27 cellular contexts compared by ENCODE assay signal in genomic region chr5:75062925-75063531, GRCh38. TPM values are rescaled to one million over a fixed set of nuclear protein-coding genes. Genes with fewer than 3 reads are reported as not detected.
DNase-seq lines count a peak whose midpoint lies in the region; ATAC-seq and TF ChIP-seq lines count a peak whose summit lies in the region.
"Had no signal": no experiment of that assay in that cellular context is flagged by ENCODE, and none has a peak within 500 bp of the region (broad histone marks: within the 10 kb centered on the region; RNA-seq: fewer than 3 reads in every experiment).

No MANE protein-coding gene starts in this region.

- no peaks in the 10 kb centered on the region for H3K36me3 Mint-ChIP-seq in activated naive CD4-positive, alpha-beta T cell treated with anti-CD3 and anti-CD28 coated beads, Interleukin-2, amount 50 U/mL, for 24 hours
- H3K36me3 Mint-ChIP-seq: mesothelial cell of epicardium; natural killer cell treated with Interleukin-12 subunit alpha and Interleukin-12 subunit beta and Interleukin-15 and Interleukin-18, amount 100 ng/mL, for 72 hours; stimulated activated effector memory CD8-positive, alpha-beta T cell treated with anti-CD3 and anti-CD28 coated beads, Interleukin-12 subunit alpha, Interleukin-12 subunit beta, amount 100 ng/mL, for 72 hours had no signal

- peak overlapping the region; percentile 27; the same call in 1 of the 2 replicates for H2AFZ ChIP-seq in MM.1S (ENCODE audit: low read length)

- no peaks in the 10 kb centered on the region for H3K36me3 ChIP-seq in MM.1S (replicated peaks; ENCODE audit: insufficient read depth, low read length)
- H3K36me3 ChIP-seq: cardiac muscle cell had no signal

- H3K9me3 Mint-ChIP-seq in activated naive CD4-positive, alpha-beta T cell treated with anti-CD3 and anti-CD28 coated beads, Interleukin-2, amount 50 U/mL, for 24 hours, result peaks cover 5% of the 10 kb centered on the region
- H3K9me3 Mint-ChIP-seq: dendritic cell treated with granulocyte-macrophage colony-stimulating factor and Interleukin-4, amounts not matched to agents 40 ng/mL and 50 ng/mL, for 4 days; mesothelial cell of epicardium; natural killer cell treated with Interleukin-12 subunit alpha and Interleukin-12 subunit beta and Interleukin-15 and Interleukin-18, amount 100 ng/mL, for 72 hours; stimulated activated effector memory CD8-positive, alpha-beta T cell treated with anti-CD3 and anti-CD28 coated beads, Interleukin-12 subunit alpha, Interleukin-12 subunit beta, amount 100 ng/mL, for 72 hours; T-helper 1 cell treated with Interleukin-12 subunit alpha and Interleukin-12 subunit beta and Interleukin-4 antibody, amounts not matched to agents 30 μg/mL and 1 μg/mL, for 36 hours had no signal

- peak overlapping the region; percentile 30 for H3K27ac Mint-ChIP-seq in activated naive CD4-positive, alpha-beta T cell treated with anti-CD3 and anti-CD28 coated beads, Interleukin-2, amount 50 U/mL, for 24 hours
- H3K27ac Mint-ChIP-seq: activated CD4-positive, alpha-beta T cell treated with anti-CD3 and anti-CD28 coated beads, Interleukin-2, amount 10 ng/mL, durations not matched to agents 7 days and 5 days; dendritic cell treated with granulocyte-macrophage colony-stimulating factor and Interleukin-4, amounts not matched to agents 40 ng/mL and 50 ng/mL, for 4 days; mesothelial cell of epicardium; natural killer cell treated with Interleukin-12 subunit alpha and Interleukin-12 subunit beta and Interleukin-15 and Interleukin-18, amount 100 ng/mL, for 72 hours; stimulated activated effector memory CD8-positive, alpha-beta T cell treated with anti-CD3 and anti-CD28 coated beads, Interleukin-12 subunit alpha, Interleukin-12 subunit beta, amount 100 ng/mL, for 72 hours; T-helper 1 cell treated with Interleukin-12 subunit alpha and Interleukin-12 subunit beta and Interleukin-4 antibody, amounts not matched to agents 30 μg/mL and 1 μg/mL, for 36 hours had no signal

- WGBS in right cardiac atrium, result 76% methylated on average over 2 of the region's 2 CpGs

- H3K4me3 ChIP-seq in MM.1S (ENCODE audit: low read length) (peak overlapping the region; percentile 8; the same call in 1 of the 2 replicates), right cardiac atrium (ENCODE audit: low read length) (no peak overlapping the region)
- H3K4me3 ChIP-seq: cardiac muscle cell, testis had no signal

- H3K4me1 Mint-ChIP-seq in activated naive CD4-positive, alpha-beta T cell treated with anti-CD3 and anti-CD28 coated beads, Interleukin-2, amount 50 U/mL, for 24 hours, result peaks cover 79% of the 10 kb centered on the region

- intact Hi-C loops in right cardiac atrium (cut with DNase I), result no loop called here

- H3K9me3 ChIP-seq in MM.1S (replicated peaks; ENCODE audit: insufficient read depth, low read length) (no peaks in the 10 kb centered on the region), right cardiac atrium (ENCODE audit: control insufficient read depth, low read length) (no peaks in the 10 kb centered on the region)
- H3K9me3 ChIP-seq: testis had no signal

- no peaks in the 10 kb centered on the region for H3K27me3 Mint-ChIP-seq in activated naive CD4-positive, alpha-beta T cell treated with anti-CD3 and anti-CD28 coated beads, Interleukin-2, amount 50 U/mL, for 24 hours
- H3K27me3 Mint-ChIP-seq: activated CD4-positive, alpha-beta T cell treated with anti-CD3 and anti-CD28 coated beads, Interleukin-2, amount 10 ng/mL, durations not matched to agents 7 days and 5 days had no signal

- ATAC-seq in GM21390 (IDR thresholded peaks at IDR 0.05; ENCODE audit: unreplicated experiment) (peak; percentile 81), right cardiac atrium (no peak)
- ATAC-seq: left ventricle myocardium superior; natural killer cell treated with Interleukin-12 subunit alpha and Interleukin-12 subunit beta and Interleukin-15 and Interleukin-18, amount 100 ng/mL, for 72 hours; stimulated activated effector memory CD8-positive, alpha-beta T cell treated with anti-CD3 and anti-CD28 coated beads, Interleukin-12 subunit alpha, Interleukin-12 subunit beta, amount 100 ng/mL, for 72 hours had no signal

- peak overlapping the region; percentile 9 for H3K4me3 Mint-ChIP-seq in activated naive CD4-positive, alpha-beta T cell treated with anti-CD3 and anti-CD28 coated beads, Interleukin-2, amount 50 U/mL, for 24 hours
- H3K4me3 Mint-ChIP-seq: activated CD4-positive, alpha-beta T cell treated with anti-CD3 and anti-CD28 coated beads, Interleukin-2, amount 10 ng/mL, durations not matched to agents 7 days and 5 days; dendritic cell treated with granulocyte-macrophage colony-stimulating factor and Interleukin-4, amounts not matched to agents 40 ng/mL and 50 ng/mL, for 4 days; mesothelial cell of epicardium; natural killer cell treated with Interleukin-12 subunit alpha and Interleukin-12 subunit beta and Interleukin-15 and Interleukin-18, amount 100 ng/mL, for 72 hours; stimulated activated effector memory CD8-positive, alpha-beta T cell treated with anti-CD3 and anti-CD28 coated beads, Interleukin-12 subunit alpha, Interleukin-12 subunit beta, amount 100 ng/mL, for 72 hours; T-helper 1 cell treated with Interleukin-12 subunit alpha and Interleukin-12 subunit beta and Interleukin-4 antibody, amounts not matched to agents 30 μg/mL and 1 μg/mL, for 36 hours had no signal

- H3K9me2 ChIP-seq in MM.1S (replicated peaks; ENCODE audit: insufficient read depth, low read length), result no peaks in the 10 kb centered on the region

- peaks cover 9% of the 10 kb centered on the region for H3F3A ChIP-seq in MM.1S (ENCODE audit: insufficient read depth, low read length)

- no peaks in the 10 kb centered on the region for H3K79me2 ChIP-seq in MM.1S (ENCODE audit: low read length)

- no peaks in the 10 kb centered on the region for H4K20me1 ChIP-seq in MM.1S (ENCODE audit: insufficient read depth, low read length)

- H3K9ac ChIP-seq in MM.1S (ENCODE audit: low read length), result no peak overlapping the region

- TF ChIP-seq CTCF in MM.1S (IDR thresholded peaks at IDR 0.05; ENCODE audit: low read length), result no peak

- no peak for DNase-seq in activated naive CD4-positive, alpha-beta T cell (lab: John Stamatoyannopoulos, UW)
- DNase-seq in MM.1S (peak; percentile 24), putamen (ENCODE audit: low spot score) (peak; percentile 52), NCI-H2029 (lab: John Stamatoyannopoulos, UW) (no peak), foreskin melanocyte (no peak), right cardiac atrium (no peak)
- DNase-seq: ACHN; activated CD4-positive, alpha-beta T cell treated with anti-CD3 and anti-CD28 coated beads, Interleukin-2, amount 10 ng/mL, durations not matched to agents 7 days and 5 days; activated CD8-positive, alpha-beta memory T cell treated with anti-CD3 and anti-CD28 coated beads, Interleukin-2, amount 50 U/mL, for 4 hours; activated gamma-delta T cell; aorta; left ventricle myocardium superior; NCI-H1092; NCI-H187 treated with DMSO at 0.1 percent for 48 hours; NCI-H2227 treated with DMSO at 0.1 percent for 48 hours; RPMI8226; stimulated activated CD4-positive, alpha-beta T cell treated with anti-CD3 and anti-CD28 coated beads, Interleukin-2, amount 100 ng/mL, for 48 hours; testis had no signal

- peak overlapping the region; percentile 33; the same call in 1 of the 2 replicates for H3K27ac ChIP-seq in MM.1S (ENCODE audit: low read length)
- H3K27ac ChIP-seq in right cardiac atrium (ENCODE audit: low read length), result no peak overlapping the region
- H3K27ac ChIP-seq: cardiac muscle cell, HL-60, testis had no signal

- H3K4me1 ChIP-seq in MM.1S (ENCODE audit: low read length) (peaks cover 20% of the 10 kb centered on the region), right cardiac atrium (ENCODE audit: control insufficient read depth, insufficient read depth, low read length) (no peaks in the 10 kb centered on the region)
- H3K4me1 ChIP-seq: testis had no signal

- H3K27me3 ChIP-seq in MM.1S (replicated peaks; ENCODE audit: insufficient read depth, low read length) (no peaks in the 10 kb centered on the region), right cardiac atrium (ENCODE audit: control insufficient read depth, insufficient read depth) (no peaks in the 10 kb centered on the region)
- H3K27me3 ChIP-seq: testis had no signal

- H3K4me2 ChIP-seq in MM.1S (ENCODE audit: low read depth, low read length), result peak overlapping the region; percentile 55

RNA-seq across cellular contexts. Expression of gene GCNT4, which starts 10.7 kb away (rescaled TPM):
- under 1 TPM; 0.26 to 0.34 (median 0.31) TPM for total RNA-seq in right cardiac atrium
- 0.27 TPM for polyA plus RNA-seq in right cardiac atrium

Comparison
In these comparisons a context has a peak if more than half of its experiments do, and no peak if none do; other contexts are left out.
1. DNase-seq: peak in MM.1S (single experiment) and putamen (single experiment); none in activated naive CD4-positive, alpha-beta T cell (0 of 4), NCI-H2029 (single experiment), foreskin melanocyte (single experiment) and right cardiac atrium (0 of 3).